In the genomic region with DNA sequence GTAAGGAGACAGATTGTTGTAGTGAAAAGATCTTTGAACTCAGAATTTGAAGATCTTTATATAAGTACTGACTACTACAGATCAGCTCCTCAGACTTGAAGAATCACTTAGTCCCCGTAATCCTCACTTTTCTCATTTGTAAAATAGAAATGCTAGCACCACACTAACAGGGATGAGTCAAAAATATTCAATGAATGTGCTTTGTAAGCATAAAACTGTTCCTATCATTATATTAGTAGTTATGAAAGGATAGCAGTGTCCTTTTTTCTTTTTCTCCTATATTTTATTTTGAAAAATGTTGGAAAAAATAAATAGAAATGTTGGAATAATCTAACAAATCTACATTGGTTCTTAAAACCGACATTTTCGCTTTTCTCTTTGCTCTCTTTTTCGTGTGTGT, we compare ENCODE assay signal across 16 cellular contexts.
"Had no signal": no experiment of that assay in that cellular context is flagged by ENCODE, and none has a peak within 500 bp of the region (broad histone marks: within the 10 kb centered on the region; RNA-seq: fewer than 3 reads in every experiment).

No MANE protein-coding gene starts in this region.

- H3K27me3 ChIP-seq: adrenal gland, dorsolateral prefrontal cortex, right atrium auricular region had no signal

- H3K9me3 Mint-ChIP-seq: nephron progenitor cell had no signal

- H3K9me3 ChIP-seq: adrenal gland, left ventricle myocardium inferior, right atrium auricular region had no signal

- H3K27ac ChIP-seq: adrenal gland, dorsolateral prefrontal cortex, left ventricle myocardium inferior, right atrium auricular region, VCaP had no signal

- H3K4me3 ChIP-seq: adrenal gland, dorsolateral prefrontal cortex, left ventricle myocardium inferior, right atrium auricular region, skin epidermis had no signal

- H3K27ac Mint-ChIP-seq: nephron progenitor cell had no signal

- H3K4me3 Mint-ChIP-seq: nephron progenitor cell had no signal

- DNase-seq: activated CD4-positive, alpha-beta T cell treated with anti-CD3 and anti-CD28 coated beads for 1 hour; activated CD8-positive, alpha-beta memory T cell treated with anti-CD3 and anti-CD28 coated beads, Interleukin-2, amount 50 U/mL, for 48 hours; adrenal gland; dorsolateral prefrontal cortex; hippocampal formation; kidney; left ventricle myocardium inferior; nephron progenitor cell; occipital lobe; stimulated activated CD4-positive, alpha-beta T cell treated with anti-CD3 and anti-CD28 coated beads, Interleukin-15, amount 100 ng/mL, for 24 hours; stimulated activated CD4-positive, alpha-beta T cell treated with anti-CD3 and anti-CD28 coated beads, Interleukin-4, amount 100 ng/mL, for 1 hour; stimulated activated naive CD4-positive, alpha-beta T cell; trophoblast cell had no signal

- H3K36me3 ChIP-seq: adrenal gland, right atrium auricular region had no signal
